1 cellular context compared by ENCODE assay signal in the genomic region with DNA sequence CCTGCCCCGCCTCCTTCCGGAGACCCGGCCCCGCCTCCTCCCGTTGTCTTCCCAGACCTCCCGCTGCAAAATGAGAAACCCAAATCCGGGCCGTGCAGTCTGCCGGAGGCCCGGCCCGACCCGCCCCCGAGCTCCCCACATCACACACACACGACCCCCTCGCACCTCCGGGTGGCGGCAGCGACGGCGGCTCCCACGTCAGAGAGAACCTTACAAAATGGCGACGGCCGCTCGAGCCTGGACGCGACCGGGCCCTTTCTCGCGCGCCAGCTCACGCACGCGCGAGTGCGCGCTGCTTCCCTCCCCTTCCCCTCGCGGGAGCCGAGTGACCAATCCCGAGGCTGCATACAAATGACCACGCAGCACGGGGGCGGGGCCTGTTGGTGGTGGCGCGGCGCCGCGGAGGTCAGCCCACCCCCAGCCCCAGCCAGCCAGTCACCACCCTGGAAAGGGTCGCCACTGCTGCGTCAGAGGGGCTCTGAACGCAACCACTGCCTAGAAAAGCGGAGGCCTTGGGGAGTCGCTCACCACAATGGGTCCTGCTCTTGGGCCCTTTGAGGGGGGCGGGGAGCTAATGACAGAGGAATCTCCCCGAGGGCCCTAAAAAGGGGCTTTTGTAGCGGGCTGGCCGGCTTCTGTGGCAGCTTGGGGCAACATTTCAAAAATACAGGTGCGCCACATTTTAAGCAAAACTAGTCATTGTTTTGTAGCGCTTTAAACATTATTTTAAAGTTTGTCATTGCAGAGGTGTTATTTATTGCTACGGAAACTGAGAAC.
A peak's percentile ranks its signal among the peaks of the same experiment; 100 is the strongest.
TF ChIP-seq lines count a peak whose summit lies in the region.

A gene with protein sequence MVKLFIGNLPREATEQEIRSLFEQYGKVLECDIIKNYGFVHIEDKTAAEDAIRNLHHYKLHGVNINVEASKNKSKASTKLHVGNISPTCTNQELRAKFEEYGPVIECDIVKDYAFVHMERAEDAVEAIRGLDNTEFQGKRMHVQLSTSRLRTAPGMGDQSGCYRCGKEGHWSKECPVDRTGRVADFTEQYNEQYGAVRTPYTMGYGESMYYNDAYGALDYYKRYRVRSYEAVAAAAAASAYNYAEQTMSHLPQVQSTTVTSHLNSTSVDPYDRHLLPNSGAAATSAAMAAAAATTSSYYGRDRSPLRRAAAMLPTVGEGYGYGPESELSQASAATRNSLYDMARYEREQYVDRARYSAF (minus strand): TSS at position 289 of the 777 bp plus-strand sequence. CDS start 808 bp downstream, outside the sequence.

TF ChIP-seq in HepG2, 621 proteins besides CTCF, POLR2A, EP300 and RAD21 (continued from another document):
- TF ChIP-seq, protein P1, sequence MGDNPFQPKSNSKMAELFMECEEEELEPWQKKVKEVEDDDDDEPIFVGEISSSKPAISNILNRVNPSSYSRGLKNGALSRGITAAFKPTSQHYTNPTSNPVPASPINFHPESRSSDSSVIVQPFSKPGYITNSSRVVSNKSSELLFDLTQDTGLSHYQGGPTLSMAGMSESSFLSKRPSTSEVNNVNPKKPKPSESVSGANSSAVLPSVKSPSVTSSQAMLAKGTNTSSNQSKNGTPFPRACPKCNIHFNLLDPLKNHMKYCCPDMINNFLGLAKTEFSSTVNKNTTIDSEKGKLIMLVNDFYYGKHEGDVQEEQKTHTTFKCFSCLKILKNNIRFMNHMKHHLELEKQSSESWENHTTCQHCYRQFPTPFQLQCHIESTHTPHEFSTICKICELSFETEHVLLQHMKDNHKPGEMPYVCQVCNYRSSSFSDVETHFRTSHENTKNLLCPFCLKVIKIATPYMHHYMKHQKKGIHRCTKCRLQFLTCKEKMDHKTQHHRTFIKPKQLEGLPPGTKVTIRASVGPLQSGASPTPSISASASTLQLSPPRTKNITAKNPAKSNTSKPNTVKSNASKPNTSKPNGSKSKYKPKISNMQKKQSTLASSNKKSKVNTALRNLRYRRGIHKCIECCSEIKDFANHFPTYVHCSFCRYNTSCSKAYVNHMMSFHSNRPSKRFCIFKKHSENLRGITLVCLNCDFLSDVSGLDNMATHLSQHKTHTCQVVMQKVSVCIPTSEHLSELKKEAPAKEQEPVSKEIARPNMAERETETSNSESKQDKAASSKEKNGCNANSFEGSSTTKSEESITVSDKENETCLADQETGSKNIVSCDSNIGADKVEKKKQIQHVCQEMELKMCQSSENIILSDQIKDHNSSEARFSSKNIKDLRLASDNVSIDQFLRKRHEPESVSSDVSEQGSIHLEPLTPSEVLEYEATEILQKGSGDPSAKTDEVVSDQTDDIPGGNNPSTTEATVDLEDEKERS (CRISPR knock-in tag; IDR thresholded peaks at IDR 0.05): peak; percentile 66; the same call in 1 of the 2 replicates
- peak; percentile 79; the same call in 1 of the 2 replicates for TF ChIP-seq MTA1 (CRISPR knock-in tag; IDR thresholded peaks at IDR 0.05; ENCODE audit: borderline replicate concordance)
- TF ChIP-seq, protein P2, sequence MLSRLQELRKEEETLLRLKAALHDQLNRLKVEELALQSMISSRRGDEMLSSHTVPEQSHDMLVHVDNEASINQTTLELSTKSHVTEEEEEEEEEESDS (CRISPR knock-in tag; IDR thresholded peaks at IDR 0.05; ENCODE audit: borderline replicate concordance): no peak
- no peak; the same call in 1 of the 2 replicates for TF ChIP-seq ZBTB3 (CRISPR knock-in tag; IDR thresholded peaks at IDR 0.05; ENCODE audit: borderline replicate concordance, low read depth)
- TF ChIP-seq NCOR1 (IDR thresholded peaks at IDR 0.05; ENCODE audit: borderline replicate concordance, low read length): no peak
- no peak for TF ChIP-seq SRY (CRISPR knock-in tag; IDR thresholded peaks at IDR 0.05)
- TF ChIP-seq, protein P3, sequence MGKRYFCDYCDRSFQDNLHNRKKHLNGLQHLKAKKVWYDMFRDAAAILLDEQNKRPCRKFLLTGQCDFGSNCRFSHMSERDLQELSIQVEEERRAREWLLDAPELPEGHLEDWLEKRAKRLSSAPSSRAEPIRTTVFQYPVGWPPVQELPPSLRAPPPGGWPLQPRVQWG (CRISPR knock-in tag; IDR thresholded peaks at IDR 0.05; ENCODE audit: borderline replicate concordance, low read depth): no peak
- TF ChIP-seq KDM1A (CRISPR knock-in tag; IDR thresholded peaks at IDR 0.05): no peak
